ENCODE assay signal across 1 cellular context in genomic region chr2:189440947-189441708, GRCh38.
TF ChIP-seq lines count a peak whose summit lies in the region.

TSS of gene WDR75 (plus strand) at chr2:189441474. CDS start at chr2:189441493, 19 bp downstream.

TF ChIP-seq in H1, 55 proteins besides CTCF, POLR2A, EP300 and RAD21 (continued from another document):
- TF ChIP-seq USF2 (IDR thresholded peaks at IDR 0.05; ENCODE audit: low read length), result peak; percentile 94
- TF ChIP-seq TAF1 (IDR thresholded peaks at IDR 0.05; ENCODE audit: low read depth, low read length), result peak; percentile 97
- TF ChIP-seq SP2 (IDR thresholded peaks at IDR 0.05; ENCODE audit: low read length), result peak; percentile 98
- peak; percentile 83 for TF ChIP-seq SRF (IDR thresholded peaks at IDR 0.05; ENCODE audit: low read depth, low read length)
- TF ChIP-seq KDM5A (IDR thresholded peaks at IDR 0.05; ENCODE audit: low read length), result peak; percentile 81
- peak; percentile 96 for TF ChIP-seq ATF3 (IDR thresholded peaks at IDR 0.05; ENCODE audit: insufficient read depth, low read depth, low read length)
- no peak for TF ChIP-seq CHD1 (IDR thresholded peaks at IDR 0.05; ENCODE audit: low read depth, low read length)
- TF ChIP-seq POLR2AphosphoS5 (IDR thresholded peaks at IDR 0.05; ENCODE audit: low read depth, low read length), result peak; percentile 98
- 0 out of 4 replicates have a peak, but pooled peaks have one; percentile 47 to 69 for TF ChIP-seq SIN3A (conservative IDR thresholded peaks at IDR 0.05 in 1 of 2, IDR thresholded peaks at IDR 0.05 in 1 of 2; ENCODE audit: low read depth in 1 of 2, low read length in 2 of 2)
- TF ChIP-seq CHD7 (IDR thresholded peaks at IDR 0.05; ENCODE audit: insufficient replicate concordance, low read length), result no peak
- TF ChIP-seq TBP (IDR thresholded peaks at IDR 0.05; ENCODE audit: low read depth, low read length), result peak; percentile 93
- TF ChIP-seq KDM4A (IDR thresholded peaks at IDR 0.05; ENCODE audit: low read depth, low read length, severe bottlenecking), result peak; percentile 98
- TF ChIP-seq JUND (IDR thresholded peaks at IDR 0.05; ENCODE audit: low read length), result 0 out of 2 replicates have a peak, but pooled peaks have one; percentile 23
- TF ChIP-seq ATF2 (IDR thresholded peaks at IDR 0.05; ENCODE audit: low read length), result peak; percentile 27; the same call in 1 of the 2 replicates
- peak; percentile 46; the same call in 1 of the 2 replicates for TF ChIP-seq SP1 (IDR thresholded peaks at IDR 0.05; ENCODE audit: low read depth, low read length)
- TF ChIP-seq BACH1 (IDR thresholded peaks at IDR 0.05; ENCODE audit: low read length), result no peak
- peak; percentile 48 for TF ChIP-seq CHD2 (IDR thresholded peaks at IDR 0.05; ENCODE audit: low read length)
- TF ChIP-seq CREB1 (IDR thresholded peaks at IDR 0.05), result peak; percentile 99
- TF ChIP-seq YY1 (IDR thresholded peaks at IDR 0.05; ENCODE audit: low read depth, low read length), result peak; percentile 91
